1 cellular context compared by ENCODE assay signal in genomic region chr2:74093840-74094239, GRCh38.
TF ChIP-seq lines count a peak whose summit lies in the region.

No MANE protein-coding gene starts in this region.

TF ChIP-seq in WTC11, 78 proteins besides CTCF, POLR2A, EP300 and RAD21 (continued from another document):
- TF ChIP-seq, protein P1, sequence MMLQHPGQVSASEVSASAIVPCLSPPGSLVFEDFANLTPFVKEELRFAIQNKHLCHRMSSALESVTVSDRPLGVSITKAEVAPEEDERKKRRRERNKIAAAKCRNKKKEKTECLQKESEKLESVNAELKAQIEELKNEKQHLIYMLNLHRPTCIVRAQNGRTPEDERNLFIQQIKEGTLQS (CRISPR knock-in tag; conservative IDR thresholded peaks at IDR 0.05): no peak
- TF ChIP-seq ZNF138 (CRISPR knock-in tag; conservative IDR thresholded peaks at IDR 0.05) (no peak), FOXP4 (CRISPR knock-in tag; IDR thresholded peaks at IDR 0.05) (no peak), FOXP1 (CRISPR knock-in tag; IDR thresholded peaks at IDR 0.05; ENCODE audit: borderline replicate concordance) (no peak)
- TF ChIP-seq, protein P2, sequence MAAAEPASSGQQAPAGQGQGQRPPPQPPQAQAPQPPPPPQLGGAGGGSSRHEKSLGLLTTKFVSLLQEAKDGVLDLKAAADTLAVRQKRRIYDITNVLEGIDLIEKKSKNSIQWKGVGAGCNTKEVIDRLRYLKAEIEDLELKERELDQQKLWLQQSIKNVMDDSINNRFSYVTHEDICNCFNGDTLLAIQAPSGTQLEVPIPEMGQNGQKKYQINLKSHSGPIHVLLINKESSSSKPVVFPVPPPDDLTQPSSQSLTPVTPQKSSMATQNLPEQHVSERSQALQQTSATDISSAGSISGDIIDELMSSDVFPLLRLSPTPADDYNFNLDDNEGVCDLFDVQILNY (CRISPR knock-in tag; IDR thresholded peaks at IDR 0.05): no peak
